ENCODE assay signal across 23 cellular contexts in genomic region chr6:40380271-40380670, GRCh38.
"Had no signal": no experiment of that assay in that cellular context is flagged by ENCODE, and none has a peak within 500 bp of the region (broad histone marks: within the 10 kb centered on the region; RNA-seq: fewer than 3 reads in every experiment).

No MANE protein-coding gene starts in this region.

- H3K4me1 ChIP-seq: SJSA1 had no signal

- H3K4me3 ChIP-seq: SJSA1, SK-N-MC had no signal

- FAIRE-seq: HepG2, RCC 7860 had no signal

- H3K9me3 ChIP-seq: SJSA1 had no signal

- H3K36me3 ChIP-seq: SJSA1 had no signal

- H3K27me3 ChIP-seq: SJSA1 had no signal

- ATAC-seq: HepG2 had no signal

- DNase-seq: IMR-90, Kasumi-1, MM.1S, NCI-H1092 treated with DMSO at 0.1 percent for 48 hours, NCI-H1436, NCI-H187, NCI-H2029, NCI-H2081 treated with DMSO at 0.1 percent for 48 hours, NCI-H2171, NCI-H226, NCI-H446, NCI-H510A, NCI-H524 treated with DMSO at 0.1 percent for 48 hours, NCI-H69, NCI-H774, Right ventricle myocardium superior, RPMI8226, SIG-M5 had no signal

- H3K9ac ChIP-seq: KMS-11 had no signal

- H3K27ac ChIP-seq: KMS-11, SJSA1, SK-N-MC had no signal

- H3K4me2 ChIP-seq: KMS-11 had no signal
